Comparison of ENCODE assay signal across 8 cellular contexts in genomic region chr6:169589293-169589692, GRCh38.
DNase-seq lines count a peak whose midpoint lies in the region; ATAC-seq lines count a peak whose summit lies in the region.

No MANE protein-coding gene starts in this region.

- no peaks in the 10 kb centered on the region for H3K36me3 Mint-ChIP-seq in effector memory CD8-positive, alpha-beta T cell (ENCODE audit: insufficient read depth)
- H3K36me3 Mint-ChIP-seq in activated T-helper 2 cell treated with anti-CD3 and anti-CD28 coated beads, Interferon-gamma antibody, Interleukin-2, Interleukin-4, amounts not matched to agents 10 μg/mL and 5 μg/mL and 100 μg/mL, durations not matched to agents 14 hours and 24 hours and 36 hours (ENCODE audit: low read depth) = peaks cover 4% of the 10 kb centered on the region

- H3K9me3 Mint-ChIP-seq in effector memory CD8-positive, alpha-beta T cell = no peaks in the 10 kb centered on the region
- no peaks in the 10 kb centered on the region for H3K9me3 Mint-ChIP-seq in stimulated activated naive CD8-positive, alpha-beta T cell treated with anti-CD3 and anti-CD28 coated beads, Interleukin-15, amount 100 ng/mL, for 72 hours
- peaks cover 10% of the 10 kb centered on the region for H3K9me3 Mint-ChIP-seq in activated T-helper 2 cell treated with anti-CD3 and anti-CD28 coated beads, Interferon-gamma antibody, Interleukin-2, Interleukin-4, amounts not matched to agents 10 μg/mL and 5 μg/mL and 100 μg/mL, durations not matched to agents 14 hours and 24 hours and 36 hours

- H3K27ac Mint-ChIP-seq in effector memory CD8-positive, alpha-beta T cell = peak overlapping the region; percentile 91 to 93
- peak overlapping the region in 1 of 2 donors; percentile 17 for H3K27ac Mint-ChIP-seq in stimulated activated naive CD8-positive, alpha-beta T cell treated with anti-CD3 and anti-CD28 coated beads, Interleukin-15, amount 100 ng/mL, for 72 hours
- H3K27ac Mint-ChIP-seq in activated T-helper 2 cell treated with anti-CD3 and anti-CD28 coated beads, Interferon-gamma antibody, Interleukin-2, Interleukin-4, amounts not matched to agents 10 μg/mL and 5 μg/mL and 100 μg/mL, durations not matched to agents 14 hours and 24 hours and 36 hours = no peak overlapping the region

- ATAC-seq in GM18511 (IDR thresholded peaks at IDR 0.05; ENCODE audit: unreplicated experiment) (peak; percentile 71), GM21786 (IDR thresholded peaks at IDR 0.05; ENCODE audit: unreplicated experiment) (peak; percentile 85)
- ATAC-seq in effector memory CD8-positive, alpha-beta T cell (replicated peaks) = peak; percentile 82
- ATAC-seq in stimulated activated naive CD8-positive, alpha-beta T cell treated with anti-CD3 and anti-CD28 coated beads, Interleukin-15, amount 100 ng/mL, for 72 hours = peak; percentile 85

- DNase-seq in NCI-H1092 treated with DMSO at 0.1 percent for 48 hours (lab: John Stamatoyannopoulos, UW) = peak; percentile 56
- peak; percentile 21 to 44 (median 33) for DNase-seq in effector memory CD8-positive, alpha-beta T cell
- DNase-seq in stimulated activated naive CD8-positive, alpha-beta T cell treated with anti-CD3 and anti-CD28 coated beads, Interleukin-15, amount 100 ng/mL, for 72 hours = peak; percentile 20 to 58
- DNase-seq in NCI-H226 = no peak
- no peak for DNase-seq in activated T-helper 2 cell treated with anti-CD3 and anti-CD28 coated beads, Interferon-gamma antibody, Interleukin-2, Interleukin-4, amounts not matched to agents 10 μg/mL and 5 μg/mL and 100 μg/mL, durations not matched to agents 14 hours and 24 hours and 36 hours (ENCODE audit: low spot score)
- no peak for DNase-seq in DMS 273 treated with DMSO at 0.1 percent for 48 hours (lab: John Stamatoyannopoulos, UW)

- H3K4me3 Mint-ChIP-seq in effector memory CD8-positive, alpha-beta T cell = peak overlapping the region; percentile 54 to 62
- peak overlapping the region; percentile 53 to 66 for H3K4me3 Mint-ChIP-seq in stimulated activated naive CD8-positive, alpha-beta T cell treated with anti-CD3 and anti-CD28 coated beads, Interleukin-15, amount 100 ng/mL, for 72 hours
- H3K4me3 Mint-ChIP-seq in activated T-helper 2 cell treated with anti-CD3 and anti-CD28 coated beads, Interferon-gamma antibody, Interleukin-2, Interleukin-4, amounts not matched to agents 10 μg/mL and 5 μg/mL and 100 μg/mL, durations not matched to agents 14 hours and 24 hours and 36 hours (ENCODE audit: low read depth) = no peak overlapping the region

- H3K27me3 Mint-ChIP-seq in effector memory CD8-positive, alpha-beta T cell = no peaks in the 10 kb centered on the region
- peaks cover 8% of the 10 kb centered on the region for H3K27me3 Mint-ChIP-seq in stimulated activated naive CD8-positive, alpha-beta T cell treated with anti-CD3 and anti-CD28 coated beads, Interleukin-15, amount 100 ng/mL, for 72 hours
- H3K27me3 Mint-ChIP-seq in activated T-helper 2 cell treated with anti-CD3 and anti-CD28 coated beads, Interferon-gamma antibody, Interleukin-2, Interleukin-4, amounts not matched to agents 10 μg/mL and 5 μg/mL and 100 μg/mL, durations not matched to agents 14 hours and 24 hours and 36 hours (ENCODE audit: low read depth) = peaks cover 3% of the 10 kb centered on the region

- intact Hi-C loops in activated T-helper 2 cell treated with anti-CD3 and anti-CD28 coated beads, Interferon-gamma antibody, Interleukin-2, Interleukin-4, amounts not matched to agents 10 μg/mL and 5 μg/mL and 100 μg/mL, durations not matched to agents 14 hours and 24 hours and 36 hours (cut with micrococcal nuclease) = loop anchor here (1.0 kb wide), 1 partner anchor 59 kb away; no protein-coding TSS in a partner anchor

- peaks cover 25 to 30% of the 10 kb centered on the region in 2 donors for H3K4me1 Mint-ChIP-seq in effector memory CD8-positive, alpha-beta T cell (ENCODE audit: low read depth in 2 of 2)
- H3K4me1 Mint-ChIP-seq in stimulated activated naive CD8-positive, alpha-beta T cell treated with anti-CD3 and anti-CD28 coated beads, Interleukin-15, amount 100 ng/mL, for 72 hours = peaks cover 31% of the 10 kb centered on the region
- H3K4me1 Mint-ChIP-seq in activated T-helper 2 cell treated with anti-CD3 and anti-CD28 coated beads, Interferon-gamma antibody, Interleukin-2, Interleukin-4, amounts not matched to agents 10 μg/mL and 5 μg/mL and 100 μg/mL, durations not matched to agents 14 hours and 24 hours and 36 hours (ENCODE audit: low read depth) = peaks cover 23% of the 10 kb centered on the region

Comparison
In these comparisons a context has a peak if more than half of its experiments do, and no peak if none do; other contexts are left out.
1. DNase-seq: peak in NCI-H1092 treated with DMSO at 0.1 percent for 48 hours (single experiment), effector memory CD8-positive, alpha-beta T cell (3 of 3) and stimulated activated naive CD8-positive, alpha-beta T cell treated with anti-CD3 and anti-CD28 coated beads, Interleukin-15, amount 100 ng/mL, for 72 hours (2 of 2); none in NCI-H226 (single experiment), activated T-helper 2 cell treated with anti-CD3 and anti-CD28 coated beads, Interferon-gamma antibody, Interleukin-2, Interleukin-4, amounts not matched to agents 10 μg/mL and 5 μg/mL and 100 μg/mL, durations not matched to agents 14 hours and 24 hours and 36 hours (single experiment) and DMS 273 treated with DMSO at 0.1 percent for 48 hours (single experiment).
2. Peak in every context shown above with its lines, with median percentiles within 50 percentile points of each other: ATAC-seq.